ENCODE assay signal across 20 cellular contexts in the genomic region with DNA sequence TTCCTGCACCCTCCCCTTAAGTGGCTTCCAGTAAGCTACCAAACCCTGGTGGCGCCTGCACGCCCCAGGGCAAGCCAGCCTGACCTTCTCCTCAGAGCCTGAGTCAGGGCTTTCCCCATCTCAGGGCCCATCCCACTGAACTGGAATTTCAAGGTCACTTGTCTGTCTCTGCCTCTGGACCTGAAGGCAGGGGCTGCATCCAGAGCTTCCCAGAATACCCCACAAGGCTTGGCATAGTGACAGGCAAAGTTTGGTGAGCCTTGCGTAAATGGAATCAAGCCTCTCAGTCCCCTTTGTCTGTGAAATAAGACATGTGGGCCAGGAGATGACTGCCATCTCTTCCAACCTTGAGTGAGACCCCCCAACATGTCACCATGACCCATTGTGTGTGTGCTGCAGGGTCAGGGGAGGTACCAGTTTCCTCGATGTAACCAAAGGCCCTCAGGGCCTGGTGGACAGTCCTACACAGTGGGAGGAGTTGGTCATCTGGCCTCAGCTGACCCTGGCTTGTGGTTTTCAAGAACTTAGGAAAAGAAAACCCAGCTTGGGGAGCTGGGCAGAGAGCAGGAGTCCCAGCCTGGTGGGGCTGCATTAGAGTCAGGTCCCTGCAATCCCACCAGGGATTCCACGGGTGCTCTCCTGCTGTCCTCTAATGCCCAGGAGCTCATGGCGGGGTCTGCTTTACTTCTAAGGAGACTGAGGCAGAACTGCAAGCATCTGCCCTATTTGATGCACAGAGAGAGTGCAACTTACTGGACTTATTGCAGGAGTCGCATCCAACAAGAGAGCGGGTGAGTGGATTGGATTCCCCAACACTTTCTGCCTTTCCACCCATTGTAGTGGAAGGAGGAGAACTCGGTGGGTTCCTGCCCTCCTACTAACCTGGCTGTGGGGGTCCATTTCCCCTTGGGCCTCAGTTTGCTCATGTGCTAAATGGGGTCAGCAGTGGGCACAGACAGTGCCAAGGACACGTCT. TPM values are rescaled to one million over a fixed set of nuclear protein-coding genes. Genes with fewer than 3 reads are reported as not detected.
A peak's percentile ranks its signal among the peaks of the same experiment; 100 is the strongest.
DNase-seq lines count a peak whose midpoint lies in the region; ATAC-seq and TF ChIP-seq lines count a peak whose summit lies in the region.
"Had no signal": no experiment of that assay in that cellular context is flagged by ENCODE, and none has a peak within 500 bp of the region (broad histone marks: within the 10 kb centered on the region; RNA-seq: fewer than 3 reads in every experiment).

No MANE protein-coding gene starts in this region.

- peak overlapping the region; percentile 10 for H3K27ac ChIP-seq in osteoblast (ENCODE audit: low read depth, low read length)
- H3K27ac ChIP-seq: BLaER1 had no signal

- peaks cover 5% of the 10 kb centered on the region for H4K20me1 ChIP-seq in osteoblast (ENCODE audit: insufficient read depth, low read length)

- peak overlapping the region; percentile 6 for H2AFZ ChIP-seq in osteoblast (ENCODE audit: low read length)

- TF ChIP-seq CTCF in osteoblast (IDR thresholded peaks at IDR 0.05; ENCODE audit: extremely low read depth, low read depth, low read length), result no peak

- no peak for ATAC-seq in GM21526 (IDR thresholded peaks at IDR 0.05; ENCODE audit: low FRiP score, unreplicated experiment)
- ATAC-seq: activated CD8-positive, alpha-beta memory T cell treated with anti-CD3 and anti-CD28 coated beads, Interleukin-2, amount 10 ng/mL, durations not matched to agents 7 days and 5 days; right cardiac atrium had no signal

- peak overlapping the region; percentile 26 for H3K4me2 ChIP-seq in osteoblast (ENCODE audit: insufficient read depth, low read length)
- H3K4me2 ChIP-seq: BLaER1 had no signal

- H3K36me3 ChIP-seq in osteoblast (ENCODE audit: insufficient read depth, low read length), result no peaks in the 10 kb centered on the region
- H3K36me3 ChIP-seq: BLaER1 had no signal

- H3K27me3 ChIP-seq in osteoblast (ENCODE audit: insufficient read depth, low read length), result peaks cover 30% of the 10 kb centered on the region

- H3K9me3 ChIP-seq in osteoblast (ENCODE audit: low read depth, low read length), result no peaks in the 10 kb centered on the region
- H3K9me3 ChIP-seq: BLaER1 had no signal

- no peaks in the 10 kb centered on the region for H3K79me2 ChIP-seq in osteoblast (ENCODE audit: insufficient read depth, low read length)

- peak overlapping the region; percentile 28 for H3K4me3 ChIP-seq in osteoblast (ENCODE audit: insufficient read depth, low read length)
- H3K4me3 ChIP-seq: BLaER1 had no signal

- peaks cover 24% of the 10 kb centered on the region for H3K4me1 ChIP-seq in osteoblast (ENCODE audit: insufficient read depth, low read length)

- DNase-seq in AG20443 (ENCODE audit: low spot score) (peak; percentile 55), LHCN-M2 (ENCODE audit: low read depth) (peak; percentile 30), dedifferentiated amniotic fluid mesenchymal stem cell (ENCODE audit: extremely low spot score) (peak; percentile 38), osteoblast (ENCODE audit: insufficient read length, low spot score, missing footprints) (peak; percentile 96), UCSD-AML1 (lab: John Stamatoyannopoulos, UW; ENCODE audit: unreplicated experiment) (no peak), HCEC 1CT (no peak)
- no peak for DNase-seq in stimulated activated CD4-positive, alpha-beta T cell treated with anti-CD3 and anti-CD28 coated beads, Interleukin-1b, Interleukin-23, amount 100 ng/mL, for 48 hours
- DNase-seq: activated CD4-positive, alpha-beta T cell treated with anti-CD3 and anti-CD28 coated beads for 1 hour; activated CD8-positive, alpha-beta memory T cell treated with anti-CD3 and anti-CD28 coated beads, Interleukin-2, amount 10 ng/mL, durations not matched to agents 7 days and 5 days; H9; MM.1S; NCI-H2029; NCI-H510A treated with DMSO at 0.1 percent for 48 hours; nucleus accumbens; right cardiac atrium; Right ventricle myocardium superior; stimulated activated CD4-positive, alpha-beta T cell treated with anti-CD3 and anti-CD28 coated beads, Interleukin-2, amount 100 ng/mL, for 24 hours had no signal

RNA-seq across cellular contexts. Expression of a gene that starts 8.8 kb away (rescaled TPM):
- total RNA-seq in LHCN-M2 (2014; rRNA removed) (not detected in 2 replicates), osteoblast (under 0.01 and 0.29 TPM in 2 replicates)
- polyA plus RNA-seq in LHCN-M2 (2012), result 0.01 TPM
- total RNA-seq: activated CD8-positive, alpha-beta memory T cell treated with anti-CD3 and anti-CD28 coated beads, Interleukin-2, amount 10 ng/mL, durations not matched to agents 7 days and 5 days; fibroblast of villous mesenchyme; H9; right cardiac atrium had no signal

Comparison
In these comparisons a context has a peak if more than half of its experiments do, and no peak if none do; other contexts are left out.
1. DNase-seq: peak in AG20443 (single experiment), LHCN-M2 (single experiment), dedifferentiated amniotic fluid mesenchymal stem cell (single experiment) and osteoblast (single experiment); none in UCSD-AML1 (single experiment), HCEC 1CT (single experiment) and stimulated activated CD4-positive, alpha-beta T cell treated with anti-CD3 and anti-CD28 coated beads, Interleukin-1b, Interleukin-23, amount 100 ng/mL, for 48 hours (single experiment).